ENCODE assay signal across 8 cellular contexts in the genomic region with DNA sequence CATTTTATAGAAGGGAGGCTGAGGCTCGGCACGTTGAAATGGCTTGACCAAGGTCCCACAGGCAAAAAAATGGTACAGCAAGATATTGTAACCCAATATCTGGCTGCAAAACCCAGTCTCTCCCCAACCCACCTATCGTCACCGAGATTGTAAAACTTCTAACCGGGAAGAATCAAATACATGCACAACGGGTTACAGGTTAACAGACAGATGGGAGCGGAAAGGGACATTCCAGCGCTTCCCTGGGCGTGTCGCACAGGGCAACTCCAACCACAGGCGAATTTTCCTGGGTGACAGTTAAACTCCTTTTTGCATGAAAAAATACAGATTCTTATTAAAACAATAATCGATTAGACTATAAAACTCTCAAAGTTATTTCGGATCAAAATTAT. TPM values are rescaled to one million over a fixed set of nuclear protein-coding genes. Genes with fewer than 3 reads are reported as not detected.
DNase-seq lines count a peak whose midpoint lies in the region; TF ChIP-seq lines count a peak whose summit lies in the region.

No MANE protein-coding gene starts in this region.

- CTCF ChIA-PET in HEK293 (lab: Yijun Ruan, JAX): interaction anchor here (0.7 to 1.0 kb wide), 3 partner anchors 12 to 83 kb away, joined by 3 to 4 read pairs (median 4); no protein-coding TSS in a partner anchor
- CTCF ChIA-PET in OCI-LY7 (lab: Charles Lee; ENCODE audit: unreplicated experiment): no interaction called here

- intact Hi-C loops in OCI-LY7 (cut with micrococcal nuclease; ENCODE audit: unreplicated experiment): loop anchor here (1.0 to 5.0 kb wide), 2 partner anchors 31 to 88 kb away; a partner anchor contains a TSS
- intact Hi-C loops in vagina (cut with DNase I): loop anchor here (1.0 to 10.0 kb wide), 3 partner anchors 30 to 91 kb away; no protein-coding TSS in a partner anchor

- TSS peak; percentile 71 for BruUV-seq in OCI-LY7 (replicated peaks; lab: Mats Ljungman, UMichigan)

- no peaks in the 10 kb centered on the region for H3K79me2 ChIP-seq in OCI-LY7 (ENCODE audit: insufficient read depth, low read depth, low read length)

- no peak for DNase-seq in GM06990 (ENCODE audit: extremely low read depth, insufficient read length)
- peak; percentile 42 for DNase-seq in OCI-LY7 (ENCODE audit: low spot score)
- peak; percentile 62 for DNase-seq in dermis microvascular lymphatic vessel endothelial cell (ENCODE audit: low read depth in 2 of 2)
- no peak for DNase-seq in vagina (ENCODE audit: extremely low spot score in 2 of 2)
- DNase-seq in occipital lobe (lab: John Stamatoyannopoulos, UW): no peak
- DNase-seq in NCI-H1694 treated with DMSO at 0.1 percent for 48 hours (lab: John Stamatoyannopoulos, UW): no peak

- H3K27me3 ChIP-seq in GM06990 (replicated peaks; ENCODE audit: control insufficient read depth, insufficient read depth, low read length) (no peaks in the 10 kb centered on the region), mononuclear cell (ENCODE audit: insufficient read depth, low read length) (no peaks in the 10 kb centered on the region), vagina (no peaks in the 10 kb centered on the region)

- TF ChIP-seq POLR2A in vagina (IDR thresholded peaks at IDR 0.05): no peak

- H4K20me1 ChIP-seq in OCI-LY7 (ENCODE audit: insufficient read depth, low read length): no peaks in the 10 kb centered on the region

- H3K4me3 ChIP-seq in GM06990 (replicated peaks; ENCODE audit: low read depth, low read length) (peak overlapping the region; percentile 65), HEK293 (ENCODE audit: low read depth, low read length) (peak overlapping the region; percentile 51), OCI-LY7 (ENCODE audit: low read depth, low read length, poor library complexity, severe bottlenecking) (peak overlapping the region; percentile 75), mononuclear cell (ENCODE audit: low read length) (peak overlapping the region; percentile 81), vagina (peak overlapping the region; percentile 57 to 68)

- peak overlapping the region; percentile 99 for H3K4me2 ChIP-seq in OCI-LY7 (ENCODE audit: low read length)

- H2AFZ ChIP-seq in OCI-LY7 (ENCODE audit: low read length): peak overlapping the region; percentile 99

- H3K9me3 ChIP-seq in HEK293 (ENCODE audit: control insufficient read depth, insufficient read depth, low read depth, low read length) (no peaks in the 10 kb centered on the region), OCI-LY7 (ENCODE audit: low read length) (no peaks in the 10 kb centered on the region), mononuclear cell (ENCODE audit: low read depth, low read length) (no peaks in the 10 kb centered on the region), vagina (no peaks in the 10 kb centered on the region)

- no peaks in the 10 kb centered on the region for H3K36me3 ChIP-seq in GM06990 (ENCODE audit: control insufficient read depth, insufficient read depth, low read length)
- H3K36me3 ChIP-seq in HEK293 (ENCODE audit: control insufficient read depth in 2 of 2, insufficient read depth in 1 of 2, low read length in 2 of 2): no peaks in the 10 kb centered on the region
- no peaks in the 10 kb centered on the region for H3K36me3 ChIP-seq in OCI-LY7 (ENCODE audit: insufficient read depth, low read length)
- no peaks in the 10 kb centered on the region for H3K36me3 ChIP-seq in vagina

- POLR2A ChIA-PET in HEK293 (lab: Yijun Ruan, JAX): interaction anchor here (1.9 kb wide), 1 partner anchor 32 kb away, joined by 4 read pairs; a partner anchor contains a TSS
- POLR2A ChIA-PET in OCI-LY7 (lab: Charles Lee): interaction anchor here (0.6 to 2.0 kb wide), 2 partner anchors 43 to 625 kb away, joined by 3 to 4 read pairs; no protein-coding TSS in a partner anchor

- no peaks in the 10 kb centered on the region for H3K9me2 ChIP-seq in OCI-LY7 (ENCODE audit: insufficient read depth, low read length)

- H3K27ac ChIP-seq in HEK293 (ENCODE audit: extremely low read depth, low read depth, low read length) (peak overlapping the region; percentile 82), OCI-LY7 (ENCODE audit: low read depth, low read length, poor library complexity, severe bottlenecking) (peak overlapping the region; percentile 74), vagina (peak overlapping the region; percentile 88)

- no peak for TF ChIP-seq CTCF in GM06990 (IDR thresholded peaks at IDR 0.05; ENCODE audit: insufficient read depth, low read length, poor library complexity, severe bottlenecking)
- TF ChIP-seq CTCF in HEK293 (tag by site-specific recombination; IDR thresholded peaks at IDR 0.05): no peak
- no peak for TF ChIP-seq CTCF in OCI-LY7 (conservative IDR thresholded peaks at IDR 0.05; ENCODE audit: low read length)
- TF ChIP-seq CTCF in vagina (IDR thresholded peaks at IDR 0.05): no peak

- peaks cover 7% of the 10 kb centered on the region for H3K4me1 ChIP-seq in HEK293 (ENCODE audit: control insufficient read depth, insufficient read depth, low read length)
- peaks cover 30% of the 10 kb centered on the region for H3K4me1 ChIP-seq in OCI-LY7 (ENCODE audit: insufficient read depth, low read length, poor library complexity, severe bottlenecking)
- H3K4me1 ChIP-seq in mononuclear cell (ENCODE audit: insufficient read depth, low read length): peaks cover 62% of the 10 kb centered on the region
- peaks cover 57% of the 10 kb centered on the region for H3K4me1 ChIP-seq in vagina

TF ChIP-seq in HEK293, 187 proteins besides CTCF, POLR2A, EP300 and RAD21 (continues in another document):
- TF ChIP-seq ZNF157 (tag by site-specific recombination; IDR thresholded peaks at IDR 0.05): no peak
- TF ChIP-seq TRIM28 (IDR thresholded peaks at IDR 0.05; ENCODE audit: borderline replicate concordance, low read length): no peak
- TF ChIP-seq, protein P1, sequence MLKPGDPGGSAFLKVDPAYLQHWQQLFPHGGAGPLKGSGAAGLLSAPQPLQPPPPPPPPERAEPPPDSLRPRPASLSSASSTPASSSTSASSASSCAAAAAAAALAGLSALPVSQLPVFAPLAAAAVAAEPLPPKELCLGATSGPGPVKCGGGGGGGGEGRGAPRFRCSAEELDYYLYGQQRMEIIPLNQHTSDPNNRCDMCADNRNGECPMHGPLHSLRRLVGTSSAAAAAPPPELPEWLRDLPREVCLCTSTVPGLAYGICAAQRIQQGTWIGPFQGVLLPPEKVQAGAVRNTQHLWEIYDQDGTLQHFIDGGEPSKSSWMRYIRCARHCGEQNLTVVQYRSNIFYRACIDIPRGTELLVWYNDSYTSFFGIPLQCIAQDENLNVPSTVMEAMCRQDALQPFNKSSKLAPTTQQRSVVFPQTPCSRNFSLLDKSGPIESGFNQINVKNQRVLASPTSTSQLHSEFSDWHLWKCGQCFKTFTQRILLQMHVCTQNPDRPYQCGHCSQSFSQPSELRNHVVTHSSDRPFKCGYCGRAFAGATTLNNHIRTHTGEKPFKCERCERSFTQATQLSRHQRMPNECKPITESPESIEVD (tag by site-specific recombination; IDR thresholded peaks at IDR 0.05): 0 out of 2 replicates have a peak, but pooled peaks have one; percentile 6
- TF ChIP-seq SCRT2 (tag by site-specific recombination; IDR thresholded peaks at IDR 0.05): peak; percentile 81
- TF ChIP-seq, protein P2, sequence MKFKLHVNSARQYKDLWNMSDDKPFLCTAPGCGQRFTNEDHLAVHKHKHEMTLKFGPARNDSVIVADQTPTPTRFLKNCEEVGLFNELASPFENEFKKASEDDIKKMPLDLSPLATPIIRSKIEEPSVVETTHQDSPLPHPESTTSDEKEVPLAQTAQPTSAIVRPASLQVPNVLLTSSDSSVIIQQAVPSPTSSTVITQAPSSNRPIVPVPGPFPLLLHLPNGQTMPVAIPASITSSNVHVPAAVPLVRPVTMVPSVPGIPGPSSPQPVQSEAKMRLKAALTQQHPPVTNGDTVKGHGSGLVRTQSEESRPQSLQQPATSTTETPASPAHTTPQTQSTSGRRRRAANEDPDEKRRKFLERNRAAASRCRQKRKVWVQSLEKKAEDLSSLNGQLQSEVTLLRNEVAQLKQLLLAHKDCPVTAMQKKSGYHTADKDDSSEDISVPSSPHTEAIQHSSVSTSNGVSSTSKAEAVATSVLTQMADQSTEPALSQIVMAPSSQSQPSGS (tag by site-specific recombination; IDR thresholded peaks at IDR 0.05; ENCODE audit: low read depth): no peak
- TF ChIP-seq SCRT1 (tag by site-specific recombination; IDR thresholded peaks at IDR 0.05; ENCODE audit: borderline replicate concordance): peak; percentile 20; the same call in 1 of the 2 replicates
- TF ChIP-seq ZNF146 (tag by site-specific recombination; IDR thresholded peaks at IDR 0.05): no peak
- no peak for TF ChIP-seq KLF10 (tag by site-specific recombination; IDR thresholded peaks at IDR 0.05)
- no peak for TF ChIP-seq FEZF1 (tag by site-specific recombination; IDR thresholded peaks at IDR 0.05)
- TF ChIP-seq ZNF184 (tag by site-specific recombination; IDR thresholded peaks at IDR 0.05): no peak
- TF ChIP-seq ZNF530 (tag by site-specific recombination; IDR thresholded peaks at IDR 0.05; ENCODE audit: low read depth): no peak

RNA-seq across cellular contexts. Expression of a gene that starts 31.8 kb away (rescaled TPM):
- total RNA-seq in OCI-LY7 (2014; rRNA removed; shearing (Covaris generic)): 7.7 and 8.1 TPM in 2 replicates
- total RNA-seq in OCI-LY7 (2022) (4.2 and 5.3 TPM in 2 replicates), dermis microvascular lymphatic vessel endothelial cell (43.4 and 72.7 TPM in 2 replicates), mononuclear cell (1,080 TPM), vagina (275 TPM), occipital lobe (76.1 TPM)

Comparison
In these comparisons a context has a peak if more than half of its experiments do, and no peak if none do; other contexts are left out.
1. DNase-seq: peak in OCI-LY7 (single experiment) and dermis microvascular lymphatic vessel endothelial cell (2 of 2); none in GM06990 (single experiment), vagina (0 of 2), occipital lobe (single experiment) and NCI-H1694 treated with DMSO at 0.1 percent for 48 hours (single experiment).
2. Peak in every context shown above with its lines, with median percentiles within 50 percentile points of each other: H3K4me3 ChIP-seq and H3K27ac ChIP-seq.